In genomic region chr2:191051825-191052778, GRCh38 we compare ENCODE assay signal across 9 cellular contexts. TPM values are rescaled to one million over a fixed set of nuclear protein-coding genes. Genes with fewer than 3 reads are reported as not detected.
DNase-seq lines count a peak whose midpoint lies in the region; ATAC-seq and TF ChIP-seq lines count a peak whose summit lies in the region.
"Had no signal": no experiment of that assay in that cellular context is flagged by ENCODE, and none has a peak within 500 bp of the region (broad histone marks: within the 10 kb centered on the region; RNA-seq: fewer than 3 reads in every experiment).

No MANE protein-coding gene starts in this region.

- DNase-seq in CD8-positive, alpha-beta T cell = peak in 1 of 7 experiments; percentile 60
- DNase-seq in MM.1S (peak; percentile 57), SK-N-DZ (ENCODE audit: low spot score) (peak; percentile 47), esophagus muscularis mucosa (ENCODE audit: extremely low spot score) (no peak), NCI-H774 (lab: John Stamatoyannopoulos, UW) (no peak)

- peak overlapping the region; percentile 80 for H2AFZ ChIP-seq in MM.1S (ENCODE audit: low read length)

- no peaks in the 10 kb centered on the region for H3K27me3 ChIP-seq in CD8-positive, alpha-beta T cell (ENCODE audit: insufficient read depth, low read length)
- no peaks in the 10 kb centered on the region for H3K27me3 ChIP-seq in MM.1S (replicated peaks; ENCODE audit: insufficient read depth, low read length)
- peaks cover 0 to 5% (median 0%) of the 10 kb centered on the region in 4 donors for H3K27me3 ChIP-seq in esophagus muscularis mucosa
- no peaks in the 10 kb centered on the region for H3K27me3 ChIP-seq in neutrophil

- 26% methylated on average over 10 of the region's 10 CpGs for WGBS in esophagus muscularis mucosa

- H3K27me3 Mint-ChIP-seq in CD8-positive, alpha-beta T cell (ENCODE audit: low read depth) = no peaks in the 10 kb centered on the region

- CTCF ChIA-PET in CD8-positive, alpha-beta T cell (lab: Charles Lee) = interaction anchor here (0.6 to 11.3 kb wide), 40 partner anchors 11 to 625 kb away, joined by 3 to 483 read pairs (median 4); partner anchors contain the start of genes NABP1 and STAT4

- no peaks in the 10 kb centered on the region for H3K9me3 Mint-ChIP-seq in CD8-positive, alpha-beta T cell

- no peak overlapping the region for H3K27ac ChIP-seq in CD8-positive, alpha-beta T cell (ENCODE audit: low read depth, low read length)
- H3K27ac ChIP-seq in MM.1S (ENCODE audit: low read length) (no peak overlapping the region), esophagus muscularis mucosa (replicated peaks in 1 of 4) (no peak overlapping the region), neutrophil (peak overlapping the region; percentile 59)

- peak overlapping the region; percentile 56 for H3K4me2 ChIP-seq in MM.1S (ENCODE audit: low read depth, low read length)

- no peak overlapping the region for H3K4me3 Mint-ChIP-seq in CD8-positive, alpha-beta T cell

- no peaks in the 10 kb centered on the region for H3K36me3 ChIP-seq in CD8-positive, alpha-beta T cell (ENCODE audit: insufficient read depth, low read length)
- H3K36me3 ChIP-seq in MM.1S (replicated peaks; ENCODE audit: insufficient read depth, low read length) = no peaks in the 10 kb centered on the region
- H3K36me3 ChIP-seq in esophagus muscularis mucosa = no peaks in the 10 kb centered on the region
- no peaks in the 10 kb centered on the region for H3K36me3 ChIP-seq in neutrophil

- H3K9ac ChIP-seq in MM.1S (ENCODE audit: low read length) = peak overlapping the region; percentile 14; the same call in 1 of the 2 replicates

- H3K9me3 ChIP-seq in CD8-positive, alpha-beta T cell (ENCODE audit: low read length) = no peaks in the 10 kb centered on the region
- H3K9me3 ChIP-seq in MM.1S (replicated peaks; ENCODE audit: insufficient read depth, low read length) (no peaks in the 10 kb centered on the region), esophagus muscularis mucosa (no peaks in the 10 kb centered on the region), neutrophil (no peaks in the 10 kb centered on the region)

- H3K9me2 ChIP-seq in MM.1S (replicated peaks; ENCODE audit: insufficient read depth, low read length) = no peaks in the 10 kb centered on the region

- POLR2A ChIA-PET in CD8-positive, alpha-beta T cell (lab: Charles Lee) = interaction anchor here (0.6 to 4.6 kb wide), 8 partner anchors 9 to 154 kb away, joined by 3 to 45 read pairs (median 6); partner anchors contain the start of gene STAT4

- peak; percentile 99 for TF ChIP-seq CTCF in CD8-positive, alpha-beta T cell (IDR thresholded peaks at IDR 0.05)
- TF ChIP-seq CTCF in MM.1S (IDR thresholded peaks at IDR 0.05; ENCODE audit: low read length) (peak; percentile 69), esophagus muscularis mucosa (IDR thresholded peaks at IDR 0.05) (peak; percentile 48 to 62 (median 61)), neutrophil (IDR thresholded peaks at IDR 0.05) (peak; percentile 45)

- TF ChIP-seq POLR2A in esophagus muscularis mucosa (IDR thresholded peaks at IDR 0.05; ENCODE audit: low read depth) = no peak

- peaks cover 18% of the 10 kb centered on the region for H3K4me1 ChIP-seq in CD8-positive, alpha-beta T cell (ENCODE audit: insufficient read depth, low read length)
- H3K4me1 ChIP-seq in MM.1S (ENCODE audit: low read length) (peaks cover 12% of the 10 kb centered on the region), esophagus muscularis mucosa (peaks cover 0 to 43% (median 22%) of the 10 kb centered on the region in 4 donors), neutrophil (ENCODE audit: control insufficient read depth in 1 of 2, insufficient read depth in 1 of 2, low read depth in 1 of 2, low read length in 1 of 2) (peaks cover 34 to 45% of the 10 kb centered on the region in 2 experiments)

- H3F3A ChIP-seq in MM.1S (ENCODE audit: insufficient read depth, low read length) = no peaks in the 10 kb centered on the region

- no peak overlapping the region for H3K27ac Mint-ChIP-seq in CD8-positive, alpha-beta T cell

- peaks cover 32% of the 10 kb centered on the region for H3K36me3 Mint-ChIP-seq in CD8-positive, alpha-beta T cell

- H3K4me3 ChIP-seq in CD8-positive, alpha-beta T cell (ENCODE audit: low read depth, low read length) = no peak overlapping the region
- H3K4me3 ChIP-seq in MM.1S (ENCODE audit: low read length) (peak overlapping the region; percentile 37), esophagus muscularis mucosa (no peak overlapping the region), neutrophil (ENCODE audit: low read depth in 1 of 2, low read length in 1 of 2) (peak overlapping the region; percentile 24 to 36)
- H3K4me3 ChIP-seq: skin epidermis had no signal

- ATAC-seq in CD8-positive, alpha-beta T cell = peak; percentile 72
- ATAC-seq in GM19035 (IDR thresholded peaks at IDR 0.05; ENCODE audit: unreplicated experiment) (peak; percentile 57), HG03571 (IDR thresholded peaks at IDR 0.05; ENCODE audit: unreplicated experiment) (no peak)

- H4K20me1 ChIP-seq in MM.1S (ENCODE audit: insufficient read depth, low read length) = no peaks in the 10 kb centered on the region

- intact Hi-C loops in CD8-positive, alpha-beta T cell (cut with DNase I, micrococcal nuclease) = loop anchor here (1.0 to 10.0 kb wide), 7 partner anchors 15 to 633 kb away; no protein-coding TSS in a partner anchor
- intact Hi-C loops in esophagus muscularis mucosa (cut with DNase I) = loop anchor here (5.0 kb wide), 3 partner anchors 105 to 470 kb away; no protein-coding TSS in a partner anchor

- no peaks in the 10 kb centered on the region for H3K79me2 ChIP-seq in MM.1S (ENCODE audit: low read length)

- no peak for TF ChIP-seq EP300 in esophagus muscularis mucosa (IDR thresholded peaks at IDR 0.05)

- H3K4me1 Mint-ChIP-seq in CD8-positive, alpha-beta T cell (ENCODE audit: low read depth) = peaks cover 26% of the 10 kb centered on the region

RNA-seq across cellular contexts. Expression of gene STAT1, which starts 38.1 kb away (rescaled TPM):
- total RNA-seq in CD8-positive, alpha-beta T cell = 10 to 100 TPM; 66.7 to 69.9 TPM
- polyA plus RNA-seq in SK-N-DZ (2014; cell fraction: cytosol; rRNA removed) = 16.8 and 18.2 TPM in 2 replicates
- polyA plus RNA-seq in SK-N-DZ (2014; cell fraction: nucleus; rRNA removed) = 7.2 and 9.4 TPM in 2 replicates
- total RNA-seq in esophagus muscularis mucosa = 10 to 100 TPM; 44.2 to 57.3 (median 48.6) TPM

Comparison
In these comparisons a context has a peak if more than half of its experiments do, and no peak if none do; other contexts are left out.
1. DNase-seq: peak in MM.1S (single experiment) and SK-N-DZ (single experiment); none in esophagus muscularis mucosa (single experiment) and NCI-H774 (single experiment).
2. H3K4me3 ChIP-seq: peak in MM.1S (single experiment) and neutrophil (2 of 2); none in CD8-positive, alpha-beta T cell (single experiment) and esophagus muscularis mucosa (0 of 4).
3. CTCF ChIP-seq: peak in every context shown above with its lines; median percentile 99 in CD8-positive, alpha-beta T cell; 69 in MM.1S; 61 in esophagus muscularis mucosa; 45 in neutrophil.